20 cellular contexts compared by ENCODE assay signal in genomic region chr4:98564847-98565246, GRCh38.
A peak's percentile ranks its signal among the peaks of the same experiment; 100 is the strongest.
DNase-seq lines count a peak whose midpoint lies in the region; ATAC-seq and TF ChIP-seq lines count a peak whose summit lies in the region.
"Had no signal": no experiment of that assay in that cellular context is flagged by ENCODE, and none has a peak within 500 bp of the region (broad histone marks: within the 10 kb centered on the region; RNA-seq: fewer than 3 reads in every experiment).

No MANE protein-coding gene starts in this region.

- H3K27me3 Mint-ChIP-seq in endodermal cell (ENCODE audit: insufficient read depth) (no peaks in the 10 kb centered on the region), osteocyte (ENCODE audit: unreplicated experiment) (no peaks in the 10 kb centered on the region)
- H3K27me3 Mint-ChIP-seq in CD4-positive, alpha-beta memory T cell, result no peaks in the 10 kb centered on the region
- H3K27me3 Mint-ChIP-seq: activated naive CD8-positive, alpha-beta T cell treated with anti-CD3 and anti-CD28 coated beads, Interleukin-2, amount 10 ng/mL, durations not matched to agents 7 days and 5 days had no signal

- DNase-seq in NCI-H2107 treated with DMSO at 0.1 percent for 48 hours (lab: John Stamatoyannopoulos, UW; ENCODE audit: unreplicated experiment) (peak; percentile 26), NCI-H2107 (lab: John Stamatoyannopoulos, UW) (no peak), NCI-H526 treated with DMSO at 0.1 percent for 48 hours (lab: John Stamatoyannopoulos, UW) (peak; percentile 4), endodermal cell (peak; percentile 63), osteocyte (ENCODE audit: extremely low spot score, unreplicated experiment) (no peak), gastrocnemius medialis (no peak)
- no peak for DNase-seq in CD4-positive, alpha-beta memory T cell
- DNase-seq: activated naive CD8-positive, alpha-beta T cell treated with anti-CD3 and anti-CD28 coated beads, Interleukin-2, amount 10 ng/mL, durations not matched to agents 7 days and 5 days; AML-193; brain microvascular endothelial cell; Caco-2; immature natural killer cell; NCI-H1436 treated with DMSO at 0.1 percent for 48 hours; occipital lobe; right cardiac atrium; stimulated activated CD4-positive, alpha-beta T cell treated with anti-CD3 and anti-CD28 coated beads, Interleukin-12 subunit alpha, Interleukin-12 subunit beta, amount 100 ng/mL, for 4 hours had no signal

- H3K27ac Mint-ChIP-seq in endodermal cell, result no peak overlapping the region
- peak overlapping the region; percentile 37 for H3K27ac Mint-ChIP-seq in osteocyte (ENCODE audit: unreplicated experiment)
- H3K27ac Mint-ChIP-seq in CD4-positive, alpha-beta memory T cell, result no peak overlapping the region
- H3K27ac Mint-ChIP-seq: activated naive CD8-positive, alpha-beta T cell treated with anti-CD3 and anti-CD28 coated beads, Interleukin-2, amount 10 ng/mL, durations not matched to agents 7 days and 5 days had no signal

- H3K36me3 ChIP-seq in endodermal cell (ENCODE audit: control insufficient read depth, insufficient read depth, low read length) (no peaks in the 10 kb centered on the region), gastrocnemius medialis (no peaks in the 10 kb centered on the region)
- H3K36me3 ChIP-seq in CD4-positive, alpha-beta memory T cell (ENCODE audit: insufficient read depth, low read length), result no peaks in the 10 kb centered on the region
- H3K36me3 ChIP-seq: brain microvascular endothelial cell had no signal

- CTCF ChIA-PET in CD4-positive, alpha-beta memory T cell (lab: Charles Lee; ENCODE audit: partially characterized antibody), result no interaction called here

- H3K4me3 Mint-ChIP-seq in endodermal cell (no peak overlapping the region), osteocyte (ENCODE audit: unreplicated experiment) (no peak overlapping the region)
- peak overlapping the region in 1 of 8 donors; percentile 36 for H3K4me3 Mint-ChIP-seq in CD4-positive, alpha-beta memory T cell
- H3K4me3 Mint-ChIP-seq: activated naive CD8-positive, alpha-beta T cell treated with anti-CD3 and anti-CD28 coated beads, Interleukin-2, amount 10 ng/mL, durations not matched to agents 7 days and 5 days; immature natural killer cell had no signal

- H3K9ac ChIP-seq in endodermal cell (ENCODE audit: extremely low read depth, low read length, poor library complexity, severe bottlenecking), result no peak overlapping the region

- H3K4me1 Mint-ChIP-seq in endodermal cell (peaks cover 27% of the 10 kb centered on the region), osteocyte (ENCODE audit: unreplicated experiment) (peaks cover 64% of the 10 kb centered on the region)
- H3K4me1 Mint-ChIP-seq in CD4-positive, alpha-beta memory T cell, result peaks cover 13 to 31% (median 23%) of the 10 kb centered on the region in 4 donors

- WGBS in endodermal cell (ENCODE audit: insufficient coverage in 1 of 2, insufficient read length in 1 of 2), 2 experiments, result 82% methylated on average over 3 of the region's 3 CpGs; no CpG with 5 or more reads in 1 of the 2 experiments

- H3K9me3 ChIP-seq in endodermal cell (ENCODE audit: control insufficient read depth, low read length) (no peaks in the 10 kb centered on the region), gastrocnemius medialis (no peaks in the 10 kb centered on the region)
- H3K9me3 ChIP-seq in CD4-positive, alpha-beta memory T cell (ENCODE audit: control insufficient read depth in 1 of 2, low read length in 2 of 2), result no peaks in the 10 kb centered on the region
- H3K9me3 ChIP-seq: Caco-2 had no signal

- in situ Hi-C loops in gastrocnemius medialis (cut with MboI; ENCODE audit: low sequenced_read_pairs in 4 of 4), result no loop called here

- POLR2A ChIA-PET in CD4-positive, alpha-beta memory T cell (lab: Charles Lee; ENCODE audit: partially characterized antibody), result no interaction called here

- H3K4me1 ChIP-seq in endodermal cell (ENCODE audit: control insufficient read depth, insufficient read depth, low read length) (peaks cover 5% of the 10 kb centered on the region), gastrocnemius medialis (peaks cover 0 to 6% of the 10 kb centered on the region in 2 donors)
- no peaks in the 10 kb centered on the region for H3K4me1 ChIP-seq in CD4-positive, alpha-beta memory T cell (ENCODE audit: insufficient read depth, low read length)
- H3K4me1 ChIP-seq: Caco-2 had no signal

- intact Hi-C loops in gastrocnemius medialis (cut with DNase I; ENCODE audit: low total_unique reads), result no loop called here
- intact Hi-C loops in CD4-positive, alpha-beta memory T cell (cut with micrococcal nuclease), result no loop called here

- H3K36me3 Mint-ChIP-seq in endodermal cell (ENCODE audit: low read depth) (no peaks in the 10 kb centered on the region), osteocyte (ENCODE audit: unreplicated experiment) (no peaks in the 10 kb centered on the region)
- H3K36me3 Mint-ChIP-seq in CD4-positive, alpha-beta memory T cell, result peaks cover 2 to 14% of the 10 kb centered on the region in 2 donors

- TF ChIP-seq POLR2A in gastrocnemius medialis (IDR thresholded peaks at IDR 0.05), result no peak

- H3K9me3 Mint-ChIP-seq in endodermal cell (peaks cover 3% of the 10 kb centered on the region), osteocyte (ENCODE audit: unreplicated experiment) (no peaks in the 10 kb centered on the region)
- H3K9me3 Mint-ChIP-seq in CD4-positive, alpha-beta memory T cell, result no peaks in the 10 kb centered on the region
- H3K9me3 Mint-ChIP-seq: activated naive CD8-positive, alpha-beta T cell treated with anti-CD3 and anti-CD28 coated beads, Interleukin-2, amount 10 ng/mL, durations not matched to agents 7 days and 5 days; immature natural killer cell had no signal

- no peak overlapping the region for H3K27ac ChIP-seq in endodermal cell (ENCODE audit: low read depth, low read length)
- H3K27ac ChIP-seq in gastrocnemius medialis, result no peak overlapping the region
- no peak overlapping the region for H3K27ac ChIP-seq in CD4-positive, alpha-beta memory T cell (ENCODE audit: low read depth, low read length)
- H3K27ac ChIP-seq: 22Rv1, brain microvascular endothelial cell, coronary artery, RWPE1 had no signal

- H3K27me3 ChIP-seq in endodermal cell (ENCODE audit: control insufficient read depth, insufficient read depth, low read length, poor library complexity, severe bottlenecking), result no peaks in the 10 kb centered on the region
- H3K27me3 ChIP-seq in gastrocnemius medialis, result no peaks in the 10 kb centered on the region
- no peaks in the 10 kb centered on the region for H3K27me3 ChIP-seq in CD4-positive, alpha-beta memory T cell (ENCODE audit: insufficient read depth, low read length)
- H3K27me3 ChIP-seq: brain microvascular endothelial cell had no signal

- TF ChIP-seq CTCF in endodermal cell (conservative IDR thresholded peaks at IDR 0.05), result no peak
- no peak for TF ChIP-seq CTCF in osteocyte (IDR thresholded peaks at IDR 0.05)
- TF ChIP-seq CTCF in gastrocnemius medialis (IDR thresholded peaks at IDR 0.05 in 4 of 5, conservative IDR thresholded peaks at IDR 0.05 in 1 of 5), result no peak

- no peak overlapping the region for H3K4me3 ChIP-seq in endodermal cell (ENCODE audit: low read length)
- H3K4me3 ChIP-seq in gastrocnemius medialis, result no peak overlapping the region
- H3K4me3 ChIP-seq in CD4-positive, alpha-beta memory T cell (ENCODE audit: low read length in 2 of 2), result no peak overlapping the region
- H3K4me3 ChIP-seq: coronary artery had no signal

- ATAC-seq in GM21526 (IDR thresholded peaks at IDR 0.05; ENCODE audit: low FRiP score, unreplicated experiment), result no peak
- no peak for ATAC-seq in gastrocnemius medialis

Comparison
In these comparisons a context has a peak if more than half of its experiments do, and no peak if none do; other contexts are left out.
1. DNase-seq: peak in NCI-H2107 treated with DMSO at 0.1 percent for 48 hours (single experiment), NCI-H526 treated with DMSO at 0.1 percent for 48 hours (single experiment) and endodermal cell (single experiment); none in NCI-H2107 (single experiment), osteocyte (single experiment), gastrocnemius medialis (0 of 2) and CD4-positive, alpha-beta memory T cell (0 of 5).